In genomic region chr1:45545553-45546310, GRCh38 we compare ENCODE assay signal across 1 cellular context.
A peak's percentile ranks its signal among the peaks of the same experiment; 100 is the strongest.
TF ChIP-seq lines count a peak whose summit lies in the region.

No MANE protein-coding gene starts in this region.

TF ChIP-seq in HepG2, 621 proteins besides CTCF, POLR2A, EP300 and RAD21 (continued from another document and continues in another):
- TF ChIP-seq THRA (CRISPR knock-in tag; IDR thresholded peaks at IDR 0.05; ENCODE audit: borderline replicate concordance) (peak; percentile 40; the same call in 1 of the 2 replicates), ZNF431 (CRISPR knock-in tag; IDR thresholded peaks at IDR 0.05; ENCODE audit: borderline replicate concordance, low read depth) (no peak), ZNF510 (CRISPR knock-in tag; IDR thresholded peaks at IDR 0.05; ENCODE audit: low read depth) (no peak), TBX2 (CRISPR knock-in tag; IDR thresholded peaks at IDR 0.05; ENCODE audit: borderline replicate concordance) (no peak), ZBTB46 (CRISPR knock-in tag; IDR thresholded peaks at IDR 0.05; ENCODE audit: borderline replicate concordance) (no peak), ZNF160 (CRISPR knock-in tag; IDR thresholded peaks at IDR 0.05) (no peak), RBFOX2 (IDR thresholded peaks at IDR 0.05; ENCODE audit: low read depth, low read length) (no peak), ATF7 (IDR thresholded peaks at IDR 0.05) (peak; percentile 8; the same call in 1 of the 2 replicates), ATF7 (CRISPR knock-in tag; IDR thresholded peaks at IDR 0.05) (no peak), ZNF337 (CRISPR knock-in tag; IDR thresholded peaks at IDR 0.05; ENCODE audit: borderline replicate concordance, low read depth) (no peak), GPBP1L1 (CRISPR knock-in tag; IDR thresholded peaks at IDR 0.05) (no peak), ZNF792 (CRISPR knock-in tag; IDR thresholded peaks at IDR 0.05) (0 out of 2 replicates have a peak, but pooled peaks have one; percentile 21), ZFP36 (IDR thresholded peaks at IDR 0.05; ENCODE audit: borderline replicate concordance, low read depth, low read length, partially characterized antibody) (no peak), BCL6 (CRISPR knock-in tag; IDR thresholded peaks at IDR 0.05) (peak; percentile 82), ZNF607 (CRISPR knock-in tag; IDR thresholded peaks at IDR 0.05; ENCODE audit: borderline replicate concordance) (0 out of 2 replicates have a peak, but pooled peaks have one; percentile 52), MXD3 (CRISPR knock-in tag; IDR thresholded peaks at IDR 0.05) (no peak), ZSCAN22 (CRISPR knock-in tag; IDR thresholded peaks at IDR 0.05) (no peak), ZBTB20 (CRISPR knock-in tag; IDR thresholded peaks at IDR 0.05; ENCODE audit: borderline replicate concordance, low read depth) (no peak), MEF2D (CRISPR knock-in tag; IDR thresholded peaks at IDR 0.05) (peak; percentile 41; the same call in 1 of the 2 replicates), YY1 (IDR thresholded peaks at IDR 0.05; ENCODE audit: insufficient read depth, insufficient replicate concordance, low read depth, low read length) (no peak), HMGXB3 (CRISPR knock-in tag; IDR thresholded peaks at IDR 0.05; ENCODE audit: borderline replicate concordance) (no peak), ZNF552 (CRISPR knock-in tag; IDR thresholded peaks at IDR 0.05; ENCODE audit: borderline replicate concordance) (no peak), EEA1 (CRISPR knock-in tag; IDR thresholded peaks at IDR 0.05; ENCODE audit: borderline replicate concordance) (no peak), ZNF841 (CRISPR knock-in tag; IDR thresholded peaks at IDR 0.05; ENCODE audit: borderline replicate concordance) (no peak), FOXA3 (CRISPR knock-in tag; IDR thresholded peaks at IDR 0.05) (no peak; the same call in 1 of the 2 replicates), SRSF1 (optimal IDR thresholded peaks at IDR 0.05; ENCODE audit: low read depth, low read length) (no peak), IRF9 (CRISPR knock-in tag; IDR thresholded peaks at IDR 0.05; ENCODE audit: borderline replicate concordance) (no peak), ZBTB14 (CRISPR knock-in tag; IDR thresholded peaks at IDR 0.05) (no peak), KDM6A (CRISPR knock-in tag; IDR thresholded peaks at IDR 0.05; ENCODE audit: low read depth) (no peak), ZSCAN29 (CRISPR knock-in tag; conservative IDR thresholded peaks at IDR 0.05) (0 out of 2 replicates have a peak, but pooled peaks have one; percentile 48), ELF1 (CRISPR knock-in tag; IDR thresholded peaks at IDR 0.05) (no peak), RFX5 (IDR thresholded peaks at IDR 0.05; ENCODE audit: low read depth, low read length) (no peak), MAFF (IDR thresholded peaks at IDR 0.05; ENCODE audit: low read depth, low read length) (no peak), REPIN1 (CRISPR knock-in tag; IDR thresholded peaks at IDR 0.05; ENCODE audit: borderline replicate concordance, low read depth) (0 out of 2 replicates have a peak, but pooled peaks have one; percentile 31), ZNF891 (CRISPR knock-in tag; IDR thresholded peaks at IDR 0.05) (no peak), SMARCC2 (IDR thresholded peaks at IDR 0.05) (no peak), ZHX2 (IDR thresholded peaks at IDR 0.05; ENCODE audit: low read depth) (no peak), ZHX2 (CRISPR knock-in tag; IDR thresholded peaks at IDR 0.05; ENCODE audit: borderline replicate concordance) (no peak), MXI1 (IDR thresholded peaks at IDR 0.05; ENCODE audit: borderline replicate concordance, low read depth, low read length) (no peak; the same call in 2 of the 3 replicates), DRAP1 (CRISPR knock-in tag; IDR thresholded peaks at IDR 0.05) (peak; percentile 31; the same call in 1 of the 2 replicates), NONO (IDR thresholded peaks at IDR 0.05) (no peak), NONO (CRISPR knock-in tag; conservative IDR thresholded peaks at IDR 0.05) (no peak)
